In genomic region chr18:74459877-74460276, GRCh38 we compare ENCODE assay signal across 1 cellular context.
TF ChIP-seq lines count a peak whose summit lies in the region.

No MANE protein-coding gene starts in this region.

TF ChIP-seq in A549, 52 proteins besides CTCF, POLR2A, EP300 and RAD21 (continued from another document):
- TF ChIP-seq CHD4 (IDR thresholded peaks at IDR 0.05; ENCODE audit: borderline replicate concordance) (no peak), KDM1A (IDR thresholded peaks at IDR 0.05; ENCODE audit: low read depth) (no peak), BHLHE40 (IDR thresholded peaks at IDR 0.05; ENCODE audit: low read depth, low read length) (no peak), ZC3H11A (IDR thresholded peaks at IDR 0.05) (no peak), FOSB (CRISPR knock-in tag; IDR thresholded peaks at IDR 0.05) (no peak), FOSL2 (IDR thresholded peaks at IDR 0.05) (no peak), FOSL2 (CRISPR knock-in tag; IDR thresholded peaks at IDR 0.05) (no peak), HDAC2 (IDR thresholded peaks at IDR 0.05) (no peak), CEBPB (IDR thresholded peaks at IDR 0.05) (no peak), HES2 (IDR thresholded peaks at IDR 0.05) (no peak), CHD2 (IDR thresholded peaks at IDR 0.05; ENCODE audit: low read length, partially characterized antibody) (no peak)
- TF ChIP-seq, protein P1, sequence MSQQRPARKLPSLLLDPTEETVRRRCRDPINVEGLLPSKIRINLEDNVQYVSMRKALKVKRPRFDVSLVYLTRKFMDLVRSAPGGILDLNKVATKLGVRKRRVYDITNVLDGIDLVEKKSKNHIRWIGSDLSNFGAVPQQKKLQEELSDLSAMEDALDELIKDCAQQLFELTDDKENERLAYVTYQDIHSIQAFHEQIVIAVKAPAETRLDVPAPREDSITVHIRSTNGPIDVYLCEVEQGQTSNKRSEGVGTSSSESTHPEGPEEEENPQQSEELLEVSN (IDR thresholded peaks at IDR 0.05; ENCODE audit: borderline replicate concordance, low read depth), result no peak
